37 cellular contexts compared by ENCODE assay signal in genomic region chr22:44166448-44166847, GRCh38. TPM values are rescaled to one million over a fixed set of nuclear protein-coding genes. Genes with fewer than 3 reads are reported as not detected.
"Had no signal": no experiment of that assay in that cellular context is flagged by ENCODE, and none has a peak within 500 bp of the region (broad histone marks: within the 10 kb centered on the region; RNA-seq: fewer than 3 reads in every experiment).

No MANE protein-coding gene starts in this region.

- H3K27me3 ChIP-seq: ascending aorta, body of pancreas, Peyer's patch had no signal

- DNase-seq: activated CD4-positive, alpha-beta memory T cell treated with anti-CD3 and anti-CD28 coated beads, Interleukin-2, amount 10 ng/mL, durations not matched to agents 7 days and 5 days; activated CD4-positive, alpha-beta T cell treated with anti-CD3 and anti-CD28 coated beads for 1 hour; activated CD4-positive, alpha-beta T cell treated with anti-CD3 and anti-CD28 coated beads for 48 hours; activated CD4-positive, CD25-positive, alpha-beta regulatory T cell; activated CD8-positive, alpha-beta memory T cell treated with anti-CD3 and anti-CD28 coated beads for 24 hours; activated CD8-positive, alpha-beta memory T cell treated with anti-CD3 and anti-CD28 coated beads, Interleukin-2, amount 10 ng/mL, durations not matched to agents 7 days and 5 days; activated CD8-positive, alpha-beta memory T cell treated with anti-CD3 and anti-CD28 coated beads, Interleukin-2, amount 50 U/mL, for 48 hours; activated gamma-delta T cell; activated naive CD4-positive, alpha-beta T cell treated with Interleukin-2 at 50 U/mL for 16 hours; activated naive CD8-positive, alpha-beta T cell treated with anti-CD3 and anti-CD28 coated beads, Interleukin-2, amount 10 ng/mL, durations not matched to agents 7 days and 5 days; activated T-cell treated with anti-CD3 and anti-CD28 coated beads, Interleukin-2, amount 50 U/mL, for 48 hours; amygdala; body of pancreas; caudate nucleus; NCI-H1092 treated with DMSO at 0.1 percent for 48 hours; NCI-H1417; NCI-H146; NCI-H187; NCI-H2029 treated with DMSO at 0.1 percent for 48 hours; NCI-H2107; NCI-H2171; NCI-H510A; NCI-H526; NCI-H748 treated with DMSO at 0.1 percent for 48 hours; NK-92 treated with Interleukin-12 subunit alpha and Interleukin-12 subunit beta, amount 100 ng/mL, for 24 hours; PC-3; Peyer's patch; RPMI8226; T1000; WERI-Rb-1 had no signal

- H3K9me3 ChIP-seq: ascending aorta, body of pancreas, Peyer's patch had no signal

- H3K27me3 Mint-ChIP-seq: activated CD4-positive, alpha-beta memory T cell treated with anti-CD3 and anti-CD28 coated beads, Interleukin-2, amount 10 ng/mL, durations not matched to agents 7 days and 5 days; activated CD8-positive, alpha-beta memory T cell treated with anti-CD3 and anti-CD28 coated beads, Interleukin-2, amount 10 ng/mL, durations not matched to agents 7 days and 5 days; activated naive CD4-positive, alpha-beta T cell treated with anti-CD3 and anti-CD28 coated beads, Interleukin-2, amount 50 U/mL, for 24 hours; activated naive CD8-positive, alpha-beta T cell treated with anti-CD3 and anti-CD28 coated beads, Interleukin-2, amount 10 ng/mL, durations not matched to agents 7 days and 5 days had no signal

- FAIRE-seq: bronchial epithelial cell had no signal

- ATAC-seq: activated CD8-positive, alpha-beta memory T cell treated with anti-CD3 and anti-CD28 coated beads, Interleukin-2, amount 10 ng/mL, durations not matched to agents 7 days and 5 days; body of pancreas; PC-3 had no signal

- H3K4me3 ChIP-seq: ascending aorta, body of pancreas, Peyer's patch, SK-N-MC had no signal

- H3K9me3 Mint-ChIP-seq: activated CD4-positive, alpha-beta memory T cell treated with anti-CD3 and anti-CD28 coated beads, Interleukin-2, amount 10 ng/mL, durations not matched to agents 7 days and 5 days; activated naive CD4-positive, alpha-beta T cell treated with anti-CD3 and anti-CD28 coated beads, Interleukin-2, amount 50 U/mL, for 24 hours; activated naive CD8-positive, alpha-beta T cell treated with anti-CD3 and anti-CD28 coated beads, Interleukin-2, amount 10 ng/mL, durations not matched to agents 7 days and 5 days; activated T-helper 2 cell treated with anti-CD3 and anti-CD28 coated beads, Interferon-gamma antibody, Interleukin-2, Interleukin-4, amounts not matched to agents 10 μg/mL and 5 μg/mL and 100 μg/mL, durations not matched to agents 14 hours and 24 hours and 36 hours had no signal

- H3K4me3 Mint-ChIP-seq: activated CD4-positive, alpha-beta memory T cell treated with anti-CD3 and anti-CD28 coated beads, Interleukin-2, amount 10 ng/mL, durations not matched to agents 7 days and 5 days; activated CD8-positive, alpha-beta memory T cell treated with anti-CD3 and anti-CD28 coated beads, Interleukin-2, amount 10 ng/mL, durations not matched to agents 7 days and 5 days; activated naive CD4-positive, alpha-beta T cell treated with anti-CD3 and anti-CD28 coated beads, Interleukin-2, amount 50 U/mL, for 24 hours; activated naive CD8-positive, alpha-beta T cell treated with anti-CD3 and anti-CD28 coated beads, Interleukin-2, amount 10 ng/mL, durations not matched to agents 7 days and 5 days had no signal

- H3K36me3 Mint-ChIP-seq: activated CD8-positive, alpha-beta memory T cell treated with anti-CD3 and anti-CD28 coated beads, Interleukin-2, amount 10 ng/mL, durations not matched to agents 7 days and 5 days; activated naive CD4-positive, alpha-beta T cell treated with anti-CD3 and anti-CD28 coated beads, Interleukin-2, amount 50 U/mL, for 24 hours; activated naive CD8-positive, alpha-beta T cell treated with anti-CD3 and anti-CD28 coated beads, Interleukin-2, amount 10 ng/mL, durations not matched to agents 7 days and 5 days had no signal

- H3K27ac ChIP-seq: ascending aorta, body of pancreas, KMS-11, Peyer's patch, SK-N-MC, WERI-Rb-1 had no signal

- H3K4me1 ChIP-seq: ascending aorta, body of pancreas, Peyer's patch had no signal

- H3K9ac ChIP-seq: KMS-11 had no signal

- H3K36me3 ChIP-seq: ascending aorta, Peyer's patch, WERI-Rb-1 had no signal

- H3K4me1 Mint-ChIP-seq: activated CD4-positive, alpha-beta memory T cell treated with anti-CD3 and anti-CD28 coated beads, Interleukin-2, amount 10 ng/mL, durations not matched to agents 7 days and 5 days; activated CD8-positive, alpha-beta memory T cell treated with anti-CD3 and anti-CD28 coated beads, Interleukin-2, amount 10 ng/mL, durations not matched to agents 7 days and 5 days; activated naive CD4-positive, alpha-beta T cell treated with anti-CD3 and anti-CD28 coated beads, Interleukin-2, amount 50 U/mL, for 24 hours; activated naive CD8-positive, alpha-beta T cell treated with anti-CD3 and anti-CD28 coated beads, Interleukin-2, amount 10 ng/mL, durations not matched to agents 7 days and 5 days had no signal

- H3K27ac Mint-ChIP-seq: activated CD4-positive, alpha-beta memory T cell treated with anti-CD3 and anti-CD28 coated beads, Interleukin-2, amount 10 ng/mL, durations not matched to agents 7 days and 5 days; activated CD8-positive, alpha-beta memory T cell treated with anti-CD3 and anti-CD28 coated beads, Interleukin-2, amount 10 ng/mL, durations not matched to agents 7 days and 5 days; activated naive CD4-positive, alpha-beta T cell treated with anti-CD3 and anti-CD28 coated beads, Interleukin-2, amount 50 U/mL, for 24 hours; activated naive CD8-positive, alpha-beta T cell treated with anti-CD3 and anti-CD28 coated beads, Interleukin-2, amount 10 ng/mL, durations not matched to agents 7 days and 5 days; activated T-helper 2 cell treated with anti-CD3 and anti-CD28 coated beads, Interferon-gamma antibody, Interleukin-2, Interleukin-4, amounts not matched to agents 10 μg/mL and 5 μg/mL and 100 μg/mL, durations not matched to agents 14 hours and 24 hours and 36 hours had no signal

RNA-seq across cellular contexts. Expression of gene PARVG, which starts 14.3 kb away (rescaled TPM):
- total RNA-seq: bronchial epithelial cell, LHCN-M2, PC-3 had no signal
